Comparison of ENCODE assay signal across 12 cellular contexts in genomic region chr2:180938419-180938818, GRCh38. TPM values are rescaled to one million over a fixed set of nuclear protein-coding genes. Genes with fewer than 3 reads are reported as not detected.
DNase-seq lines count a peak whose midpoint lies in the region; ATAC-seq and TF ChIP-seq lines count a peak whose summit lies in the region.
"Had no signal": no experiment of that assay in that cellular context is flagged by ENCODE, and none has a peak within 500 bp of the region (broad histone marks: within the 10 kb centered on the region; RNA-seq: fewer than 3 reads in every experiment).

No MANE protein-coding gene starts in this region.

- no peaks in the 10 kb centered on the region for H4K20me1 ChIP-seq in IMR-90 (ENCODE audit: insufficient read depth, low read length)

- H2AK5ac ChIP-seq in IMR-90 (ENCODE audit: low read depth, low read length) (no peak overlapping the region), mesenchymal stem cell (ENCODE audit: low read length, severe bottlenecking) (no peak overlapping the region)

- no peak overlapping the region for H3K23ac ChIP-seq in IMR-90 (ENCODE audit: low read depth, low read length)
- no peak overlapping the region for H3K23ac ChIP-seq in mesenchymal stem cell (ENCODE audit: low read length in 2 of 2)

- H3K9ac ChIP-seq in IMR-90 (ENCODE audit: low read depth, low read length) = no peak overlapping the region
- no peak overlapping the region for H3K9ac ChIP-seq in mesenchymal stem cell (ENCODE audit: low read length)

- H4K8ac ChIP-seq in IMR-90 (ENCODE audit: low read depth in 2 of 2, low read length in 2 of 2) (no peak overlapping the region), mesenchymal stem cell (ENCODE audit: low read length) (no peak overlapping the region)

- no peak overlapping the region for H2BK15ac ChIP-seq in IMR-90 (ENCODE audit: low read depth, low read length)
- H2BK15ac ChIP-seq in mesenchymal stem cell (ENCODE audit: low read depth, poor library complexity, severe bottlenecking) = no peak overlapping the region

- H3K36me3 ChIP-seq in IMR-90 (ENCODE audit: control insufficient read depth, insufficient read depth, low read length) (no peaks in the 10 kb centered on the region), mesenchymal stem cell (ENCODE audit: control insufficient read depth in 1 of 2, insufficient read depth in 2 of 2, low read depth in 1 of 2, low read length in 2 of 2) (no peaks in the 10 kb centered on the region)

- peaks cover 2% of the 10 kb centered on the region for H3K4me1 Mint-ChIP-seq in WTC11

- H3K4ac ChIP-seq in IMR-90 (ENCODE audit: low read depth, low read length) = no peak overlapping the region
- no peak overlapping the region for H3K4ac ChIP-seq in mesenchymal stem cell (ENCODE audit: low read depth in 1 of 2, low read length in 2 of 2)

- TF ChIP-seq RAD21 in IMR-90 (IDR thresholded peaks at IDR 0.05; ENCODE audit: low read length) = no peak

- no peak overlapping the region for H3K4me3 Mint-ChIP-seq in WTC11

- no peak overlapping the region for H2AK9ac ChIP-seq in IMR-90 (replicated peaks; ENCODE audit: low read depth, low read length, poor library complexity)

- no peak overlapping the region for H3K56ac ChIP-seq in IMR-90 (ENCODE audit: extremely low read depth, insufficient read depth, low read length)

- H3K27me3 Mint-ChIP-seq in WTC11 (ENCODE audit: low read depth) = no peaks in the 10 kb centered on the region

- H3K14ac ChIP-seq in IMR-90 (replicated peaks; ENCODE audit: low read depth, low read length) (no peak overlapping the region), mesenchymal stem cell (ENCODE audit: low read length in 2 of 2) (no peak overlapping the region)

- in situ Hi-C loops in IMR-90 (cut with MboI; ENCODE audit: low sequenced_read_pairs) = no loop called here

- no peak overlapping the region for H2BK20ac ChIP-seq in IMR-90 (ENCODE audit: low read depth, low read length)

- intact Hi-C loops in IMR-90 (cut with micrococcal nuclease) = no loop called here

- H3K4me1 ChIP-seq in IMR-90 (ENCODE audit: control insufficient read depth, insufficient read depth, low read length) (no peaks in the 10 kb centered on the region), mesenchymal stem cell (ENCODE audit: control insufficient read depth, insufficient read depth, low read depth, low read length) (no peaks in the 10 kb centered on the region)

- no peak overlapping the region for H2AFZ ChIP-seq in IMR-90 (replicated peaks; ENCODE audit: low read length, poor library complexity)
- no peak overlapping the region for H2AFZ ChIP-seq in mesenchymal stem cell (ENCODE audit: low read depth, low read length)

- H3K4me2 ChIP-seq in IMR-90 (ENCODE audit: low read depth, low read length) (no peak overlapping the region), mesenchymal stem cell (ENCODE audit: low read length, poor library complexity, severe bottlenecking) (no peak overlapping the region)

- H3K18ac ChIP-seq in IMR-90 (ENCODE audit: low read depth, low read length) = no peak overlapping the region
- H3K18ac ChIP-seq in mesenchymal stem cell (ENCODE audit: low read depth in 1 of 2, low read length in 2 of 2) = no peak overlapping the region

- H3K27me3 ChIP-seq in IMR-90 (ENCODE audit: control insufficient read depth, insufficient read depth, low read length) (no peaks in the 10 kb centered on the region), mesenchymal stem cell (ENCODE audit: control insufficient read depth in 1 of 2, insufficient read depth in 1 of 2, low read length in 2 of 2) (no peaks in the 10 kb centered on the region)

- peak; percentile 79 for DNase-seq in IMR-90
- DNase-seq in mesenchymal stem cell = peak; percentile 71
- no peak for DNase-seq in WTC11 (ENCODE audit: low spot score)
- no peak for DNase-seq in germinal center (ENCODE audit: low spot score)
- no peak for DNase-seq in activated T-cell treated with anti-CD3 and anti-CD28 coated beads, Interleukin-2, amount 50 U/mL, for 1 hour
- DNase-seq in H4 (ENCODE audit: low spot score) = no peak
- DNase-seq: DMS53; NCI-H2171; SHP77 treated with DMSO at 0.1 percent for 48 hours; stimulated activated CD8-positive, alpha-beta memory T cell treated with anti-CD3 and anti-CD28 coated beads, Interleukin-4, amount 100 ng/mL, for 48 hours had no signal

- H4K91ac ChIP-seq in IMR-90 (ENCODE audit: insufficient read depth, low read depth, low read length) = no peak overlapping the region
- H4K91ac ChIP-seq in mesenchymal stem cell (ENCODE audit: low read length) = no peak overlapping the region

- no peaks in the 10 kb centered on the region for H3K9me1 ChIP-seq in IMR-90 (ENCODE audit: insufficient read depth, low read length)

- no peak for TF ChIP-seq POLR2A in IMR-90 (IDR thresholded peaks at IDR 0.05; ENCODE audit: low read depth, low read length)

- no peak overlapping the region for H3K27ac ChIP-seq in IMR-90 (ENCODE audit: insufficient read depth, low read length)
- no peak overlapping the region for H3K27ac ChIP-seq in mesenchymal stem cell (ENCODE audit: low read length, poor library complexity, severe bottlenecking)

- ATAC-seq in GM18867 (IDR thresholded peaks at IDR 0.05; ENCODE audit: unreplicated experiment) = peak; percentile 57
- ATAC-seq in HG02623 (IDR thresholded peaks at IDR 0.05; ENCODE audit: unreplicated experiment) = peak; percentile 59
- peak; percentile 44 for ATAC-seq in IMR-90 (ENCODE audit: low read depth)
- ATAC-seq in WTC11 = no peak

- H3K9me3 ChIP-seq in IMR-90 (ENCODE audit: control insufficient read depth, insufficient read depth, low read length) (no peaks in the 10 kb centered on the region), mesenchymal stem cell (ENCODE audit: control insufficient read depth, low read length) (no peaks in the 10 kb centered on the region)

- no peaks in the 10 kb centered on the region for H3K9me3 Mint-ChIP-seq in WTC11

- no TSS peak for BruUV-seq in IMR-90 (replicated peaks; lab: Mats Ljungman, UMichigan)

- no peak for TF ChIP-seq CTCF in IMR-90 (conservative IDR thresholded peaks at IDR 0.05; ENCODE audit: low read depth, low read length)
- no peak for TF ChIP-seq CTCF in WTC11 (IDR thresholded peaks at IDR 0.05)

- H4K5ac ChIP-seq in IMR-90 (ENCODE audit: low read depth, low read length) = no peak overlapping the region

- dilution Hi-C loops in IMR-90 (cut with HindIII; ENCODE audit: low sequenced_read_pairs, unreplicated experiment) = no loop called here

- no peak overlapping the region for H2BK120ac ChIP-seq in IMR-90 (ENCODE audit: low read depth, low read length)
- H2BK120ac ChIP-seq in mesenchymal stem cell (ENCODE audit: low read depth, low read length) = no peak overlapping the region

- POLR2A ChIA-PET in IMR-90 (lab: Charles Lee; ENCODE audit: unreplicated experiment) = no interaction called here
- POLR2A ChIA-PET in WTC11 (lab: Charles Lee) = no interaction called here

- H3K27ac Mint-ChIP-seq in WTC11 = no peak overlapping the region

- no peak overlapping the region for H2BK12ac ChIP-seq in mesenchymal stem cell (ENCODE audit: low read length in 2 of 2)

- no peak overlapping the region for H3K4me3 ChIP-seq in IMR-90 (ENCODE audit: insufficient read depth, low read depth, low read length)
- no peak overlapping the region for H3K4me3 ChIP-seq in mesenchymal stem cell (ENCODE audit: insufficient read depth in 1 of 2, low read depth in 1 of 2, low read length in 2 of 2)

- H2BK5ac ChIP-seq in IMR-90 (ENCODE audit: low read depth, low read length, poor library complexity, severe bottlenecking) (no peak overlapping the region), mesenchymal stem cell (ENCODE audit: low read depth, low read length, poor library complexity, severe bottlenecking) (no peak overlapping the region)

- no peaks in the 10 kb centered on the region for H3K79me1 ChIP-seq in IMR-90 (ENCODE audit: low read depth in 1 of 2, low read length in 2 of 2)
- H3K79me1 ChIP-seq in mesenchymal stem cell (replicated peaks; ENCODE audit: low read length, poor library complexity, severe bottlenecking) = no peaks in the 10 kb centered on the region

- H3K36me3 Mint-ChIP-seq in WTC11 = no peaks in the 10 kb centered on the region

- CTCF ChIA-PET in IMR-90 (lab: Yijun Ruan, JAX) = interaction anchor here (1.2 kb wide), 1 partner anchor 13 kb away, joined by 4 read pairs; no protein-coding TSS in a partner anchor
- CTCF ChIA-PET in WTC11 (lab: Charles Lee) = no interaction called here

TF ChIP-seq in IMR-90, 13 proteins besides CTCF, POLR2A, EP300 and RAD21:
- peak; percentile 55 for TF ChIP-seq CEBPB (IDR thresholded peaks at IDR 0.05; ENCODE audit: low read depth, low read length)
- no peak for TF ChIP-seq MXI1 (IDR thresholded peaks at IDR 0.05; ENCODE audit: borderline replicate concordance, low read depth, low read length)

TF ChIP-seq in WTC11, 78 proteins besides CTCF, POLR2A, EP300 and RAD21 (continues in another document):
- no peak for TF ChIP-seq HMGA2 (CRISPR knock-in tag; IDR thresholded peaks at IDR 0.05)
- no peak for TF ChIP-seq HMGXB4 (CRISPR knock-in tag; IDR thresholded peaks at IDR 0.05)
- TF ChIP-seq USF1 (CRISPR knock-in tag; IDR thresholded peaks at IDR 0.05) = no peak
- no peak for TF ChIP-seq GRHL2 (CRISPR knock-in tag; IDR thresholded peaks at IDR 0.05; ENCODE audit: insufficient replicate concordance, severe bottlenecking)

RNA-seq across cellular contexts. Expression of gene UBE2E3, which starts 42.0 kb away (rescaled TPM):
- total RNA-seq in IMR-90 (2012; rRNA removed) (92.8 and 106 TPM in 2 replicates), WTC11 (2021) (75.1 to 76.4 TPM (median 76.3 TPM) in 3 replicates)
- 89.7 and 114 TPM in 2 replicates for polyA plus RNA-seq in IMR-90 (2012; rRNA removed)
- 43.0 and 45.4 TPM in 2 replicates for polyA plus RNA-seq in IMR-90 (2012; cell fraction: cytosol; rRNA removed)
- polyA plus RNA-seq in IMR-90 (2012; cell fraction: nucleus; rRNA removed; ENCODE audit: low replicate concordance) = 17.3 and 152 TPM in 2 replicates
- polyA plus RNA-seq in mesenchymal stem cell (2013, experiment 1 of 2) = 149 TPM
- 155 TPM for polyA plus RNA-seq in mesenchymal stem cell (2013, experiment 2 of 2)
- total RNA-seq in H4 (2014; rRNA removed; shearing (Covaris generic)) = 136 and 197 TPM in 2 replicates

Comparison
In these comparisons a context has a peak if more than half of its experiments do, and no peak if none do; other contexts are left out.
1. DNase-seq: peak in IMR-90 (single experiment) and mesenchymal stem cell (single experiment); none in WTC11 (single experiment), germinal center (single experiment), activated T-cell treated with anti-CD3 and anti-CD28 coated beads, Interleukin-2, amount 50 U/mL, for 1 hour (single experiment) and H4 (single experiment).